ENCODE assay signal across 17 cellular contexts in genomic region chr9:3367185-3367584, GRCh38.
"Had no signal": no experiment of that assay in that cellular context is flagged by ENCODE, and none has a peak within 500 bp of the region (broad histone marks: within the 10 kb centered on the region; RNA-seq: fewer than 3 reads in every experiment).

No MANE protein-coding gene starts in this region.

- H3K27ac ChIP-seq: ascending aorta, gastroesophageal sphincter, lower lobe of right lung, pancreas, stomach, thoracic aorta, VCaP had no signal

- H3K27me3 Mint-ChIP-seq: activated CD4-positive, alpha-beta T cell treated with anti-CD3 and anti-CD28 coated beads for 36 hours; activated CD8-positive, alpha-beta T cell treated with anti-CD3 and anti-CD28 coated beads for 36 hours; natural killer cell treated with Interleukin-12 subunit alpha and Interleukin-12 subunit beta and Interleukin-15 and Interleukin-18, amount 100 ng/mL, for 72 hours had no signal

- ATAC-seq: activated CD4-positive, alpha-beta T cell treated with anti-CD3 and anti-CD28 coated beads for 36 hours; activated CD8-positive, alpha-beta T cell treated with anti-CD3 and anti-CD28 coated beads for 36 hours; activated T-cell treated with anti-CD3 and anti-CD28 coated beads, Interleukin-2, amount 50 U/mL, for 72 hours; gastroesophageal sphincter; left cardiac atrium; lower lobe of right lung; natural killer cell treated with Interleukin-12 subunit alpha and Interleukin-12 subunit beta and Interleukin-15 and Interleukin-18, amount 100 ng/mL, for 72 hours; pancreas had no signal

- H3K4me3 ChIP-seq: ascending aorta, gastroesophageal sphincter, lower lobe of right lung, pancreas, stomach, thoracic aorta had no signal

- H3K36me3 ChIP-seq: ascending aorta, gastroesophageal sphincter, lower lobe of right lung, pancreas, stomach, thoracic aorta had no signal

- H3K27ac Mint-ChIP-seq: activated CD4-positive, alpha-beta T cell treated with anti-CD3 and anti-CD28 coated beads for 36 hours; activated CD8-positive, alpha-beta T cell treated with anti-CD3 and anti-CD28 coated beads for 36 hours; natural killer cell treated with Interleukin-12 subunit alpha and Interleukin-12 subunit beta and Interleukin-15 and Interleukin-18, amount 100 ng/mL, for 72 hours had no signal

- H3K9me3 Mint-ChIP-seq: activated T-cell treated with anti-CD3 and anti-CD28 coated beads, Interleukin-2, amount 50 U/mL, for 72 hours; immature natural killer cell; natural killer cell treated with Interleukin-12 subunit alpha and Interleukin-12 subunit beta and Interleukin-15 and Interleukin-18, amount 100 ng/mL, for 72 hours had no signal

- DNase-seq: activated CD4-positive, alpha-beta T cell treated with anti-CD3 and anti-CD28 coated beads for 36 hours; activated CD8-positive, alpha-beta memory T cell treated with anti-CD3 and anti-CD28 coated beads, Interleukin-2, amount 50 U/mL, for 4 hours; activated CD8-positive, alpha-beta T cell treated with anti-CD3 and anti-CD28 coated beads for 36 hours; activated naive CD4-positive, alpha-beta T cell; activated T-cell treated with anti-CD3 and anti-CD28 coated beads, Interleukin-2, amount 50 U/mL, for 72 hours; hippocampal formation; immature natural killer cell; left cardiac atrium; lower lobe of right lung; pancreas; stomach; T-helper 9 cell had no signal

- H3K36me3 Mint-ChIP-seq: immature natural killer cell; natural killer cell treated with Interleukin-12 subunit alpha and Interleukin-12 subunit beta and Interleukin-15 and Interleukin-18, amount 100 ng/mL, for 72 hours had no signal

- H3K9me3 ChIP-seq: ascending aorta, gastroesophageal sphincter, lower lobe of right lung, pancreas, stomach, thoracic aorta had no signal

- H3K4me3 Mint-ChIP-seq: activated CD4-positive, alpha-beta T cell treated with anti-CD3 and anti-CD28 coated beads for 36 hours; activated CD8-positive, alpha-beta T cell treated with anti-CD3 and anti-CD28 coated beads for 36 hours; activated T-cell treated with anti-CD3 and anti-CD28 coated beads, Interleukin-2, amount 50 U/mL, for 72 hours; immature natural killer cell; natural killer cell treated with Interleukin-12 subunit alpha and Interleukin-12 subunit beta and Interleukin-15 and Interleukin-18, amount 100 ng/mL, for 72 hours had no signal

- H3K27me3 ChIP-seq: ascending aorta, gastroesophageal sphincter, pancreas, stomach had no signal

- H3K4me1 ChIP-seq: ascending aorta, lower lobe of right lung had no signal
